In the genomic region with DNA sequence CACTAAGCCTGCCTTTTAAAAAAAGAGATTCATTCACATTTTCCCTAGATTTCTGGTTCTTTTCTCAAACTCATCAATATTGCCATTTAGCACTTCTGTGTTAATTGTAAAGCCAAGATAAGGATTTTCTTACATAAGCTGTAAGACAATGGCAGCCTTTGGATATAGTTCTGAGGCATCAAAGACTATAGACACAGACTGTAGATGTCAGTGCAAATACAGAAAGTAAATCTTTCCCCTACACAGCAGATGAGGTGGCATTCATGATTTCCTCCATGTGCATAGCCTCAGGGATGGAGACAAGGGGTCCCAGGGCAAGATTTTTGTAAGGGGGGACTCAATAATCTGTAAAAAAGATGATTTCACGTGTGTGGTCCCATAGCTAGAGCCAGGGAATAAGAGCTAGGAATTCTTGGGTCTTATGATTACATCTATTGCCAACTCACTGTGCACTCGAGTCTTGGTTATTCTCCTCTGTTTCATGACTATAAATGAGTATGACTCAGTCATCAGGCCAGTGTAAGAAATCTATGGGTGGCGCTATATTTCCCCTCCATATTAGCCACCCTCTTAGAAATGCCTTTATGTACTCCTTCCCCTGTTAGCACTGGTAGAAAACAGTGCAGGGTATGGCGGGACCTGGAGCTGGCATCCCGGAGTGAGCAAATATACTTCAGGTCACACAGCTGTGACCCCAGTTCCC, we compare ENCODE assay signal across 21 cellular contexts.
DNase-seq lines count a peak whose midpoint lies in the region; ATAC-seq, FAIRE-seq and TF ChIP-seq lines count a peak whose summit lies in the region.
"Had no signal": no experiment of that assay in that cellular context is flagged by ENCODE, and none has a peak within 500 bp of the region (broad histone marks: within the 10 kb centered on the region; RNA-seq: fewer than 3 reads in every experiment).

No MANE protein-coding gene starts in this region.

- H3K9ac ChIP-seq in neural progenitor cell (no peak overlapping the region), smooth muscle cell (ENCODE audit: low read depth) (no peak overlapping the region)
- H3K9ac ChIP-seq: BLaER1, parathyroid adenoma, SK-N-SH had no signal

- no peak overlapping the region for H3K4me3 Mint-ChIP-seq in activated CD4-positive, alpha-beta T cell treated with anti-CD3 and anti-CD28 coated beads, Interleukin-2, amount 10 ng/mL, durations not matched to agents 7 days and 5 days
- no peak overlapping the region for H3K4me3 Mint-ChIP-seq in neural progenitor cell
- H3K4me3 Mint-ChIP-seq: memory B cell had no signal

- H3K27me3 ChIP-seq in neural progenitor cell (no peaks in the 10 kb centered on the region), smooth muscle cell (ENCODE audit: low read depth) (no peaks in the 10 kb centered on the region)
- H3K27me3 ChIP-seq: BLaER1, stomach, upper lobe of left lung had no signal

- no peaks in the 10 kb centered on the region for H3K9me3 ChIP-seq in neural progenitor cell (ENCODE audit: low read depth)
- no peaks in the 10 kb centered on the region for H3K9me3 ChIP-seq in smooth muscle cell (replicated peaks; ENCODE audit: low read depth)
- H3K9me3 ChIP-seq: BLaER1, SK-N-SH, stomach, upper lobe of left lung had no signal

- H3K4me2 ChIP-seq in neural progenitor cell (peak overlapping the region; percentile 14), smooth muscle cell (no peak overlapping the region)
- H3K4me2 ChIP-seq: BLaER1, SK-N-SH had no signal

- peak; percentile 49 for FAIRE-seq in HTR-8/SVneo (lab: Jason Lieb, UNC)
- FAIRE-seq: A204.1, H1, kidney had no signal

- H3K4me1 ChIP-seq in neural progenitor cell (peaks cover 63% of the 10 kb centered on the region), smooth muscle cell (ENCODE audit: low read depth) (peaks cover 23% of the 10 kb centered on the region)
- H3K4me1 ChIP-seq: BLaER1, parathyroid adenoma had no signal

- POLR2A ChIA-PET in activated CD4-positive, alpha-beta T cell treated with anti-CD3 and anti-CD28 coated beads, Interleukin-2, amount 10 ng/mL, durations not matched to agents 7 days and 5 days (lab: Charles Lee) = no interaction called here

- H3K27me3 Mint-ChIP-seq in activated CD4-positive, alpha-beta T cell treated with anti-CD3 and anti-CD28 coated beads, Interleukin-2, amount 10 ng/mL, durations not matched to agents 7 days and 5 days = peaks cover 8% of the 10 kb centered on the region
- H3K27me3 Mint-ChIP-seq in neural progenitor cell (ENCODE audit: insufficient read depth, low read depth) = peaks cover 2% of the 10 kb centered on the region

- CTCF ChIA-PET in activated CD4-positive, alpha-beta T cell treated with anti-CD3 and anti-CD28 coated beads, Interleukin-2, amount 10 ng/mL, durations not matched to agents 7 days and 5 days (lab: Charles Lee) = no interaction called here

- H3K79me2 ChIP-seq in neural progenitor cell (ENCODE audit: low read depth) = no peaks in the 10 kb centered on the region
- no peaks in the 10 kb centered on the region for H3K79me2 ChIP-seq in smooth muscle cell (ENCODE audit: low read depth)
- H3K79me2 ChIP-seq: parathyroid adenoma had no signal

- DNase-seq in activated CD4-positive, alpha-beta T cell treated with anti-CD3 and anti-CD28 coated beads, Interleukin-2, amount 10 ng/mL, durations not matched to agents 7 days and 5 days = no peak
- no peak for DNase-seq in activated CD4-positive, alpha-beta T cell treated with anti-CD3 and anti-CD28 coated beads, Interleukin-2, amount 50 U/mL, for 1 hour
- no peak for DNase-seq in HTR-8/SVneo (ENCODE audit: insufficient read length, low spot score)
- peak; percentile 8 for DNase-seq in RKO (ENCODE audit: low spot score)
- no peak for DNase-seq in neural progenitor cell (ENCODE audit: low spot score)
- no peak for DNase-seq in COLO668 (lab: John Stamatoyannopoulos, UW; ENCODE audit: unreplicated experiment)
- no peak for DNase-seq in smooth muscle cell (lab: John Stamatoyannopoulos, UW; ENCODE audit: unreplicated experiment)
- DNase-seq: amniotic stem cell, kidney, NCI-H1694, NCI-H226, SK-N-SH, stomach, upper lobe of left lung had no signal

- H3K9me3 Mint-ChIP-seq in activated CD4-positive, alpha-beta T cell treated with anti-CD3 and anti-CD28 coated beads, Interleukin-2, amount 10 ng/mL, durations not matched to agents 7 days and 5 days = no peaks in the 10 kb centered on the region
- no peaks in the 10 kb centered on the region for H3K9me3 Mint-ChIP-seq in neural progenitor cell
- H3K9me3 Mint-ChIP-seq: memory B cell had no signal

- H3K4me3 ChIP-seq in neural progenitor cell (no peak overlapping the region), smooth muscle cell (no peak overlapping the region)
- H3K4me3 ChIP-seq: BLaER1, stomach, upper lobe of left lung had no signal

- TF ChIP-seq CTCF in neural progenitor cell (IDR thresholded peaks at IDR 0.05) (no peak), smooth muscle cell (IDR thresholded peaks at IDR 0.05; ENCODE audit: borderline replicate concordance, insufficient read depth, poor library complexity, severe bottlenecking) (no peak)

- ATAC-seq in HG02571 (IDR thresholded peaks at IDR 0.05; ENCODE audit: unreplicated experiment) = no peak
- ATAC-seq: naive thymus-derived CD4-positive, alpha-beta T cell had no signal

- H3K4me1 Mint-ChIP-seq in activated CD4-positive, alpha-beta T cell treated with anti-CD3 and anti-CD28 coated beads, Interleukin-2, amount 10 ng/mL, durations not matched to agents 7 days and 5 days = peaks cover 22% of the 10 kb centered on the region
- peaks cover 65% of the 10 kb centered on the region for H3K4me1 Mint-ChIP-seq in neural progenitor cell
- H3K4me1 Mint-ChIP-seq: memory B cell had no signal

- peak overlapping the region; percentile 36 for H3K27ac ChIP-seq in neural progenitor cell
- no peak overlapping the region for H3K27ac ChIP-seq in smooth muscle cell (ENCODE audit: low read depth)
- H3K27ac ChIP-seq: BLaER1, parathyroid adenoma, upper lobe of left lung had no signal

- H3K27ac Mint-ChIP-seq in activated CD4-positive, alpha-beta T cell treated with anti-CD3 and anti-CD28 coated beads, Interleukin-2, amount 10 ng/mL, durations not matched to agents 7 days and 5 days = peak overlapping the region; percentile 25
- peak overlapping the region; percentile 46 for H3K27ac Mint-ChIP-seq in neural progenitor cell
- H3K27ac Mint-ChIP-seq: memory B cell had no signal

- H2AFZ ChIP-seq in neural progenitor cell (replicated peaks) = no peak overlapping the region
- H2AFZ ChIP-seq in smooth muscle cell (ENCODE audit: low read depth) = no peak overlapping the region
- H2AFZ ChIP-seq: parathyroid adenoma had no signal

- no peaks in the 10 kb centered on the region for H3K36me3 Mint-ChIP-seq in activated CD4-positive, alpha-beta T cell treated with anti-CD3 and anti-CD28 coated beads, Interleukin-2, amount 10 ng/mL, durations not matched to agents 7 days and 5 days (ENCODE audit: low read depth)
- no peaks in the 10 kb centered on the region for H3K36me3 Mint-ChIP-seq in neural progenitor cell
- H3K36me3 Mint-ChIP-seq: memory B cell; naive thymus-derived CD4-positive, alpha-beta T cell had no signal

- no peaks in the 10 kb centered on the region for H3K36me3 ChIP-seq in neural progenitor cell
- no peaks in the 10 kb centered on the region for H3K36me3 ChIP-seq in smooth muscle cell (ENCODE audit: low read depth)
- H3K36me3 ChIP-seq: BLaER1, stomach, upper lobe of left lung had no signal

- H3F3A ChIP-seq in neural progenitor cell (ENCODE audit: low read depth) (peaks cover 38% of the 10 kb centered on the region), smooth muscle cell (ENCODE audit: low read depth) (no peaks in the 10 kb centered on the region)

- 85% methylated on average over 5 of the region's 5 CpGs for WGBS in smooth muscle cell (ENCODE audit: low lambda C conversion rate)

- H4K20me1 ChIP-seq in neural progenitor cell (ENCODE audit: low read depth) = no peaks in the 10 kb centered on the region
- H4K20me1 ChIP-seq in smooth muscle cell (ENCODE audit: low read depth) = no peaks in the 10 kb centered on the region
- H4K20me1 ChIP-seq: BLaER1 had no signal
